ENCODE assay signal across 21 cellular contexts in the genomic region with DNA sequence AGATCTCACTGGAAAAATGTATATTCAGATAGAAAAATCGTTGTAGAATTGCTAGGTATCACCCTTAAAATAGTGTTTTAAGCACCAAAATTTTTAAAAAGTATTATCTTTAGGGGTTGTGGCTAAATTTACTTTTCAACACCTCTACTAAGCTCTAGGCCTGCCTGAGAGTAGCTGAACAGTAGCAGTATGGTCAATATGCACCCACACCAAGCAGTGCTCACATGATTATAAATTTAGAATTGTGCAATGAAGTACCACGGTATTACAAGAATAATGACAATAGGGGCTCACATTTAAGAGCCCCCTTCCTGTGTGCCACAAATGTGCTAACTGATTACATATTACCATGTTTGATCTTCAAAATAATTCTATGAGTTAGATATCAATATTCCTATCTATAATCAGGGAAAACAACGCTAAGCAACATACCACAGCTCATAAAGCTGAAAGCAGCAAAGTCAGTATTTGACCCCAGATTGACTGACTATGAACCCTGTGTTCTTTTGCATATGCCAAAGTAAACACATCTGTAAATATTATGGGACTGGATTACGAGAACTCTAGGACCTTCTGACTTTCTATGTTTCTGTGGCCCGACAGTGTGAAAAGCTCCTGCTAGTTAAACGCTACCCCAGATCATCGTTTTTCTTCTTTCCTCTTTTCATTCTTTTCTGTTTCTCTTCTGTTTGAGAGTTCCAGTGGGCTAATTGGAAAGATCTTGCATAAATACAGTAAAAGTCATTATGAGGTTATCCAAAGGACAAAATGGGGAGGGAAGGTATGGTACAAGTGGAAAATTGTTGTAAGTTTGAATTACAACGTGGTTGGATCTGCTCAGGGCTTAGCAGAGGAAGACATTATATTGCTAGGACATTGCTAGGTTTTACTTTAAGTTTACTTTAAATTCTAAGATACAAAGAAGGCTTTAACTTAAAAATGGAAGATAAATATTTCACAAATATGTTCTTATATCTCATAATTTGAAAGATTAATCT.
"Had no signal": no experiment of that assay in that cellular context is flagged by ENCODE, and none has a peak within 500 bp of the region (broad histone marks: within the 10 kb centered on the region; RNA-seq: fewer than 3 reads in every experiment).

No MANE protein-coding gene starts in this region.

- H3K9me3 Mint-ChIP-seq: activated naive CD8-positive, alpha-beta T cell treated with anti-CD3 and anti-CD28 coated beads for 36 hours; activated T-helper 1 cell treated with anti-CD3 and anti-CD28 coated beads, Interleukin-12 subunit alpha, Interleukin-12 subunit beta, Interleukin-2, Interleukin-4 antibody, amounts not matched to agents 30 ng/mL and 10 ng/mL and 1 ng/mL, durations not matched to agents 14 hours and 24 hours and 36 hours; central memory CD8-positive, alpha-beta T cell; neural progenitor cell; T-helper 2 cell treated with Interferon-gamma antibody and Interleukin-4, amounts not matched to agents 5 μg/mL and 100 μg/mL, for 36 hours; WTC11 had no signal

- H3K4me1 Mint-ChIP-seq: activated CD4-positive, alpha-beta T cell treated with anti-CD3 and anti-CD28 coated beads for 36 hours; activated naive CD8-positive, alpha-beta T cell treated with anti-CD3 and anti-CD28 coated beads for 36 hours; central memory CD8-positive, alpha-beta T cell; neural progenitor cell; WTC11 had no signal

- H3K79me2 ChIP-seq: hepatocyte had no signal

- H3K4me2 ChIP-seq: hepatocyte, neural progenitor cell had no signal

- H3K36me3 Mint-ChIP-seq: activated naive CD8-positive, alpha-beta T cell treated with anti-CD3 and anti-CD28 coated beads for 36 hours; brain; neural progenitor cell; WTC11 had no signal

- H3K27ac ChIP-seq: coronary artery, hepatocyte, neural progenitor cell, ovary had no signal

- H3K9ac ChIP-seq: neural progenitor cell had no signal

- H3K27ac Mint-ChIP-seq: activated CD4-positive, alpha-beta T cell treated with anti-CD3 and anti-CD28 coated beads for 36 hours; activated naive CD8-positive, alpha-beta T cell treated with anti-CD3 and anti-CD28 coated beads for 36 hours; activated T-helper 1 cell treated with anti-CD3 and anti-CD28 coated beads, Interleukin-12 subunit alpha, Interleukin-12 subunit beta, Interleukin-2, Interleukin-4 antibody, amounts not matched to agents 30 ng/mL and 10 ng/mL and 1 ng/mL, durations not matched to agents 14 hours and 24 hours and 36 hours; brain; neural progenitor cell; T-helper 2 cell treated with Interferon-gamma antibody and Interleukin-4, amounts not matched to agents 5 μg/mL and 100 μg/mL, for 36 hours; WTC11 had no signal

- H3K4me1 ChIP-seq: neural progenitor cell had no signal

- ATAC-seq: activated CD4-positive, alpha-beta T cell treated with anti-CD3 and anti-CD28 coated beads for 36 hours; left colon; WTC11 had no signal

- DNase-seq: activated CD4-positive, alpha-beta T cell treated with anti-CD3 and anti-CD28 coated beads for 36 hours; activated CD4-positive, alpha-beta T cell treated with anti-CD3 and anti-CD28 coated beads, Interleukin-2, amount 50 U/mL, for 48 hours; activated naive CD4-positive, alpha-beta T cell; activated naive CD8-positive, alpha-beta T cell treated with anti-CD3 and anti-CD28 coated beads for 36 hours; activated T-cell treated with anti-CD3 and anti-CD28 coated beads for 4 hours; amygdala; erythroblast; left colon; ovary; stimulated activated CD4-positive, alpha-beta T cell treated with anti-CD3 and anti-CD28 coated beads, Interleukin-12 subunit alpha, Interleukin-12 subunit beta, amount 100 ng/mL, for 4 hours; stimulated activated CD4-positive, alpha-beta T cell treated with anti-CD3 and anti-CD28 coated beads, Interleukin-2, amount 100 ng/mL, for 24 hours; stimulated activated naive CD4-positive, alpha-beta T cell treated with Interleukin-2 at 50 U/mL for 16 hours had no signal

- H2AFZ ChIP-seq: hepatocyte, neural progenitor cell had no signal

- H3K27me3 ChIP-seq: hepatocyte, neural progenitor cell, ovary, tibial nerve had no signal

- H3K36me3 ChIP-seq: neural progenitor cell, ovary, tibial nerve had no signal

- H3K9me3 ChIP-seq: ovary, tibial nerve had no signal

- H3K4me3 ChIP-seq: coronary artery, hepatocyte, neural progenitor cell, ovary, tibial nerve had no signal

- H3K27me3 Mint-ChIP-seq: activated CD4-positive, alpha-beta T cell treated with anti-CD3 and anti-CD28 coated beads for 36 hours; activated naive CD8-positive, alpha-beta T cell treated with anti-CD3 and anti-CD28 coated beads for 36 hours; brain; central memory CD8-positive, alpha-beta T cell had no signal

- H3K4me3 Mint-ChIP-seq: activated CD4-positive, alpha-beta T cell treated with anti-CD3 and anti-CD28 coated beads for 36 hours; activated naive CD8-positive, alpha-beta T cell treated with anti-CD3 and anti-CD28 coated beads for 36 hours; activated T-helper 1 cell treated with anti-CD3 and anti-CD28 coated beads, Interleukin-12 subunit alpha, Interleukin-12 subunit beta, Interleukin-2, Interleukin-4 antibody, amounts not matched to agents 30 ng/mL and 10 ng/mL and 1 ng/mL, durations not matched to agents 14 hours and 24 hours and 36 hours; brain; central memory CD8-positive, alpha-beta T cell; neural progenitor cell; T-helper 2 cell treated with Interferon-gamma antibody and Interleukin-4, amounts not matched to agents 5 μg/mL and 100 μg/mL, for 36 hours; WTC11 had no signal
